1 cellular context compared by ENCODE assay signal in the genomic region with DNA sequence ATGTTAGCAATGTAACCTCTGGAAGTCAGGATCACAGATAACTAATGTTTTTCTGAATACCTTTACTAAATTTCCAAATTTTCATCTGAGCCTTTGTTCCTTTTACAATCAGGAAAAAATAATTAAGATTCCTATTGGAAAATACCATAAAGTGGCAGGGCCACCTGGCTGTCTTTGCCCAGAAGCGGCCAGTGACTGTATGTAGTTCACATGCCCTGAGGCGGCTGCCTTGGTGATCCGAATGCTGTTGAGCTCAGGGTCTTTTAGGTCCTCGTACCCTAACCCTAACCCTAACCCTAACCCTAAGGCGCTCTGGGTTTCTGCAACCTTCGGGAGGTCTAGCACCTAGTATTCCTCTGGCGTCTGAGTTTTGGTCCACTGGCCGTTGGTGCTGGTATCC.
TF ChIP-seq lines count a peak whose summit lies in the region.

No MANE protein-coding gene starts in this region.

TF ChIP-seq in endothelial cell of umbilical vein, 7 proteins besides CTCF, POLR2A, EP300 and RAD21 (continued from another document):
- TF ChIP-seq JUN (IDR thresholded peaks at IDR 0.05; ENCODE audit: borderline replicate concordance, insufficient read depth, insufficient read length, low read depth) = no peak
